8 cellular contexts compared by ENCODE assay signal in genomic region chr10:121928528-121928884, GRCh38. TPM values are rescaled to one million over a fixed set of nuclear protein-coding genes. Genes with fewer than 3 reads are reported as not detected.
DNase-seq lines count a peak whose midpoint lies in the region; ATAC-seq, FAIRE-seq and TF ChIP-seq lines count a peak whose summit lies in the region.

No MANE protein-coding gene starts in this region.

- H3K4me3 ChIP-seq in fibroblast of villous mesenchyme (ENCODE audit: low read depth, low read length) (peak overlapping the region; percentile 88), pancreas (peak overlapping the region; percentile 88 to 100 (median 98))

- ATAC-seq in HG03060 (IDR thresholded peaks at IDR 0.05; ENCODE audit: low read depth, unreplicated experiment) (peak; percentile 10), pancreas (peak; percentile 19 to 33 (median 28))

- peaks cover 3 to 13% (median 10%) of the 10 kb centered on the region in 3 donors for H3K4me1 ChIP-seq in pancreas

- no peaks in the 10 kb centered on the region for H3K36me3 ChIP-seq in pancreas

- H3K9me3 ChIP-seq in pancreas: no peaks in the 10 kb centered on the region

- peak overlapping the region; percentile 95 to 99 (median 98) for H3K27ac ChIP-seq in pancreas

- WGBS in pancreas, 2 donors: 0 to 1% methylated on average over 20 of the region's 20 CpGs

- intact Hi-C loops in pancreas (cut with DNase I): loop anchor here in 1 of 3 donors (10.0 kb wide), 1 partner anchor 126 kb away; no protein-coding TSS in a partner anchor

- peaks cover 31% of the 10 kb centered on the region for H3K4me1 Mint-ChIP-seq in activated naive CD4-positive, alpha-beta T cell treated with anti-CD3 and anti-CD28 coated beads, Interleukin-2, amount 10 ng/mL, durations not matched to agents 7 days and 5 days
- peaks cover 16% of the 10 kb centered on the region for H3K4me1 Mint-ChIP-seq in T-helper 2 cell treated with Interferon-gamma antibody and Interleukin-4, amounts not matched to agents 5 μg/mL and 100 μg/mL, for 36 hours (ENCODE audit: low read depth)

- no peaks in the 10 kb centered on the region for H3K27me3 ChIP-seq in pancreas

- CTCF ChIA-PET in activated naive CD4-positive, alpha-beta T cell treated with anti-CD3 and anti-CD28 coated beads, Interleukin-2, amount 10 ng/mL, durations not matched to agents 7 days and 5 days (lab: Charles Lee): interaction anchor here (1.0 kb wide), 1 partner anchor 42 kb away, joined by 3 read pairs; no protein-coding TSS in a partner anchor

- no peaks in the 10 kb centered on the region for H3K9me3 Mint-ChIP-seq in activated naive CD4-positive, alpha-beta T cell treated with anti-CD3 and anti-CD28 coated beads, Interleukin-2, amount 10 ng/mL, durations not matched to agents 7 days and 5 days
- no peaks in the 10 kb centered on the region for H3K9me3 Mint-ChIP-seq in T-helper 2 cell treated with Interferon-gamma antibody and Interleukin-4, amounts not matched to agents 5 μg/mL and 100 μg/mL, for 36 hours

- DNase-seq in activated naive CD4-positive, alpha-beta T cell treated with anti-CD3 and anti-CD28 coated beads, Interleukin-2, amount 10 ng/mL, durations not matched to agents 7 days and 5 days: no peak
- DNase-seq in activated naive CD4-positive, alpha-beta T cell (lab: John Stamatoyannopoulos, UW): no peak
- DNase-seq in T-helper 2 cell treated with Interferon-gamma antibody and Interleukin-4, amounts not matched to agents 5 μg/mL and 100 μg/mL, for 36 hours (ENCODE audit: low spot score): peak; percentile 8
- DNase-seq in fibroblast of villous mesenchyme (ENCODE audit: low read depth) (peak; percentile 28), pancreas (peak in 1 of 6 donors; percentile 51), NCI-H1105 (lab: John Stamatoyannopoulos, UW) (no peak), mesenteric fat pad (ENCODE audit: low spot score) (no peak)

- FAIRE-seq in pancreas (lab: Jason Lieb, UNC): no peak

- peaks cover 4% of the 10 kb centered on the region for H3K36me3 Mint-ChIP-seq in activated naive CD4-positive, alpha-beta T cell treated with anti-CD3 and anti-CD28 coated beads, Interleukin-2, amount 10 ng/mL, durations not matched to agents 7 days and 5 days
- H3K36me3 Mint-ChIP-seq in T-helper 2 cell treated with Interferon-gamma antibody and Interleukin-4, amounts not matched to agents 5 μg/mL and 100 μg/mL, for 36 hours (ENCODE audit: low read depth): peaks cover 1% of the 10 kb centered on the region

- TF ChIP-seq CTCF in fibroblast of villous mesenchyme (IDR thresholded peaks at IDR 0.05; ENCODE audit: insufficient read depth, low read depth, low read length) (no peak), pancreas (IDR thresholded peaks at IDR 0.05) (no peak)

- H3K27ac Mint-ChIP-seq in activated naive CD4-positive, alpha-beta T cell treated with anti-CD3 and anti-CD28 coated beads, Interleukin-2, amount 10 ng/mL, durations not matched to agents 7 days and 5 days: peak overlapping the region; percentile 97
- H3K27ac Mint-ChIP-seq in T-helper 2 cell treated with Interferon-gamma antibody and Interleukin-4, amounts not matched to agents 5 μg/mL and 100 μg/mL, for 36 hours: peak overlapping the region; percentile 98

- H3K4me3 Mint-ChIP-seq in activated naive CD4-positive, alpha-beta T cell treated with anti-CD3 and anti-CD28 coated beads, Interleukin-2, amount 10 ng/mL, durations not matched to agents 7 days and 5 days: peak overlapping the region; percentile 79
- peak overlapping the region; percentile 86 for H3K4me3 Mint-ChIP-seq in T-helper 2 cell treated with Interferon-gamma antibody and Interleukin-4, amounts not matched to agents 5 μg/mL and 100 μg/mL, for 36 hours

- H3K27me3 Mint-ChIP-seq in activated naive CD4-positive, alpha-beta T cell treated with anti-CD3 and anti-CD28 coated beads, Interleukin-2, amount 10 ng/mL, durations not matched to agents 7 days and 5 days: no peaks in the 10 kb centered on the region
- no peaks in the 10 kb centered on the region for H3K27me3 Mint-ChIP-seq in T-helper 2 cell treated with Interferon-gamma antibody and Interleukin-4, amounts not matched to agents 5 μg/mL and 100 μg/mL, for 36 hours (ENCODE audit: low read depth)

RNA-seq across cellular contexts. Expression of gene ATE1, which starts 0.7 kb away (rescaled TPM):
- 18.4 and 33.2 TPM in 2 replicates for total RNA-seq in fibroblast of villous mesenchyme
- 10 to 100 TPM in 3 of 6 donors, 1 to 10 TPM in 3; 7.4 to 15.4 (median 10.4) TPM for total RNA-seq in pancreas
- polyA plus RNA-seq in pancreas: 1 to 10 TPM; 2.8 to 5.4 TPM
- 28.6 TPM for total RNA-seq in mesenteric fat pad

RNA-seq across cellular contexts. Expression of gene NSMCE4A, which starts 46.5 kb away (rescaled TPM):
- total RNA-seq in fibroblast of villous mesenchyme: 30.2 and 34.8 TPM in 2 replicates
- total RNA-seq in pancreas: 10 to 100 TPM; 15.5 to 27.6 (median 23.2) TPM
- 10 to 100 TPM; 67.2 to 87.0 TPM for polyA plus RNA-seq in pancreas
- 48.0 TPM for total RNA-seq in mesenteric fat pad

Comparison
In these comparisons a context has a peak if more than half of its experiments do, and no peak if none do; other contexts are left out.
1. DNase-seq: peak in T-helper 2 cell treated with Interferon-gamma antibody and Interleukin-4, amounts not matched to agents 5 μg/mL and 100 μg/mL, for 36 hours (single experiment) and fibroblast of villous mesenchyme (single experiment); none in activated naive CD4-positive, alpha-beta T cell treated with anti-CD3 and anti-CD28 coated beads, Interleukin-2, amount 10 ng/mL, durations not matched to agents 7 days and 5 days (single experiment), activated naive CD4-positive, alpha-beta T cell (0 of 4), NCI-H1105 (single experiment) and mesenteric fat pad (single experiment).